Comparison of ENCODE assay signal across 8 cellular contexts in the genomic region with DNA sequence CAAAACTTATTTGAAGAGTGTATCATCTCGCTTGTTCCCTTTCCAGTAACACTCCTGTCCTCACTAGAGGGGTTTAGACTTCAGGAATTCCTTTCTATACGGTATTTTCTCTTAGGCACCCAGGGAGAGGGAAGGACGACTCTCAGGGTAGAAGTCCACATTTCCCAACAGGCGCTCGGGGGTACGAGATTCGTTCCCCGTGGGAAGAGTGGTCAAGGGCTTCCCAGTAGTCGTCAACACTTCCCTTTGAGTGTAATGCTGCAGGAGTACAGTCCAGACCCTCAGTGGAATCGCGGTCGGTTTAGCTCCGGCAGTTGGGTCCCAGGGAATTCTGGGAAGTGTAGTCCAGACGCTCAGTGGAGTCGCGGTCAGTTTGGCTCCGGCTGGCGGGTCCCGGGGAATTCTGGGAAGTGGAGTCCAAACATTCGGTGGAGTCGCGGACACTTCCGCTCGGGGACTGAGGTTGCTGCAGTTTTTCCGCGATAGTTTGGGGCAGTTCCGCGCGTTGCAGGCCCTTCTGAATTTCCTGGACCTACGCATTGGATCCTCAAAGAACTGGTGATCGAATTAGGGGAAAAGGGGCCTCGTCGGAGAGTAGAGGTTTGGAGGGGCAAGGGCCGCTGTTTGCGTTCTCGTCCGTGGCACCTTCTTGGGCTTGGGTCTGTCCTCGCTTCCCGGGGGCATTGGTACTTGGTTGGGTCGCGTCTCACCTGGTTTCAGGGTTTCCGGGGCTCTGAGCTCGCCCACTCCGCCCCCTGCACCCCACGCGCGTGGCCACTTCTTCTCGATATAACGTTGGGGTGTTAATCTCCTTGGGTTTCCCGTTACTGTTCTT. TPM values are rescaled to one million over a fixed set of nuclear protein-coding genes. Genes with fewer than 3 reads are reported as not detected.
DNase-seq lines count a peak whose midpoint lies in the region; ATAC-seq and TF ChIP-seq lines count a peak whose summit lies in the region.

Gene ZNF224, plus strand, starts transcription at position 431 of the 835 bp plus-strand sequence. CDS start 3,513 bp downstream, outside the sequence.

- TF ChIP-seq CTCF in WTC11 (IDR thresholded peaks at IDR 0.05) = no peak
- no peak for TF ChIP-seq CTCF in spleen (IDR thresholded peaks at IDR 0.05 in 8 of 11, conservative IDR thresholded peaks at IDR 0.05 in 3 of 11)

- POLR2A ChIA-PET in WTC11 (lab: Charles Lee) = interaction anchor here (1.0 kb wide), 1 partner anchor 18 kb away, joined by 3 read pairs; no protein-coding TSS in a partner anchor

- intact Hi-C loops in spleen (cut with DNase I; ENCODE audit: low total_unique reads) = loop anchor here (10.0 kb wide), 1 partner anchor 89 kb away; the partner anchor contains the start of gene ZNF230

- H3K4me3 Mint-ChIP-seq in WTC11 (peak within 1 kb of the TSS; percentile 98), immature natural killer cell (peak within 1 kb of the TSS; percentile 98 to 99 (median 98))

- CTCF ChIA-PET in WTC11 (lab: Charles Lee) = no interaction called here

- WGBS in spleen, 5 donors = 0 to 1% (median 0%) methylated on average over 35 to 50 of the region's 50 CpGs

- ATAC-seq in GM18868 (IDR thresholded peaks at IDR 0.05; ENCODE audit: unreplicated experiment) = peak; percentile 85
- peak; percentile 84 for ATAC-seq in HG03135 (IDR thresholded peaks at IDR 0.05; ENCODE audit: unreplicated experiment)
- ATAC-seq in WTC11 = peak; percentile 99

- peaks cover 0 to 30% (median 21%) of the 10 kb centered on the region in 6 donors for H3K36me3 ChIP-seq in spleen

- no peak for TF ChIP-seq POLR2A in spleen (IDR thresholded peaks at IDR 0.05)

- H3K27me3 Mint-ChIP-seq in WTC11 (ENCODE audit: low read depth) (no peaks in the 10 kb centered on the region; the same call in 1 of the 2 replicates), immature natural killer cell (ENCODE audit: low read depth in 3 of 3) (peaks cover 0 to 5% (median 3%) of the 10 kb centered on the region in 3 donors)

- H3K36me3 Mint-ChIP-seq in WTC11 (peaks cover 8% of the 10 kb centered on the region), immature natural killer cell (peaks cover 14 to 21% (median 19%) of the 10 kb centered on the region in 3 donors)

- H3K4me1 ChIP-seq in spleen = peaks cover 8 to 31% (median 24%) of the 10 kb centered on the region in 6 donors

- H3K9me3 Mint-ChIP-seq in WTC11 (no peaks in the 10 kb centered on the region), immature natural killer cell (no peaks in the 10 kb centered on the region)

- DNase-seq in 8988T = peak; percentile 42
- DNase-seq in NCI-H2227 (lab: John Stamatoyannopoulos, UW; ENCODE audit: unreplicated experiment) = peak; percentile 91
- DNase-seq in WTC11 (ENCODE audit: low spot score) = peak; percentile 90
- peak; percentile 31 to 95 (median 87) for DNase-seq in caudate nucleus (lab: John Stamatoyannopoulos, UW)
- DNase-seq in immature natural killer cell = peak; percentile 78 to 83 (median 82)
- DNase-seq in spleen = peak; percentile 95

- no peaks in the 10 kb centered on the region for H3K27me3 ChIP-seq in spleen (replicated peaks in 1 of 7)

- H3K27ac Mint-ChIP-seq in WTC11 = peak within 1 kb of the TSS; percentile 81
- peak within 1 kb of the TSS; percentile 82 to 95 (median 92) for H3K27ac Mint-ChIP-seq in immature natural killer cell

- H3K4me3 ChIP-seq in spleen = peak within 1 kb of the TSS; percentile 70 to 94 (median 88)

- H3K27ac ChIP-seq in caudate nucleus (ENCODE audit: low read depth, low read length) = peak within 1 kb of the TSS; percentile 44
- H3K27ac ChIP-seq in spleen = peak within 1 kb of the TSS; percentile 69 to 88 (median 82)

- H3K9me3 ChIP-seq in spleen = peaks cover 0 to 3% (median 0%) of the 10 kb centered on the region in 8 donors

- H3K4me1 Mint-ChIP-seq in WTC11 (peaks cover 6% of the 10 kb centered on the region), immature natural killer cell (peaks cover 29 to 42% of the 10 kb centered on the region in 2 donors)

TF ChIP-seq in WTC11, 78 proteins besides CTCF, POLR2A, EP300 and RAD21 (continues in another document):
- no peak for TF ChIP-seq TEAD4 (CRISPR knock-in tag; IDR thresholded peaks at IDR 0.05)
- peak; percentile 49; the same call in 1 of the 2 replicates for TF ChIP-seq FOXK1 (CRISPR knock-in tag; IDR thresholded peaks at IDR 0.05)
- TF ChIP-seq GRHL2 (CRISPR knock-in tag; IDR thresholded peaks at IDR 0.05; ENCODE audit: insufficient replicate concordance, severe bottlenecking) = no peak
- TF ChIP-seq, protein P1, sequence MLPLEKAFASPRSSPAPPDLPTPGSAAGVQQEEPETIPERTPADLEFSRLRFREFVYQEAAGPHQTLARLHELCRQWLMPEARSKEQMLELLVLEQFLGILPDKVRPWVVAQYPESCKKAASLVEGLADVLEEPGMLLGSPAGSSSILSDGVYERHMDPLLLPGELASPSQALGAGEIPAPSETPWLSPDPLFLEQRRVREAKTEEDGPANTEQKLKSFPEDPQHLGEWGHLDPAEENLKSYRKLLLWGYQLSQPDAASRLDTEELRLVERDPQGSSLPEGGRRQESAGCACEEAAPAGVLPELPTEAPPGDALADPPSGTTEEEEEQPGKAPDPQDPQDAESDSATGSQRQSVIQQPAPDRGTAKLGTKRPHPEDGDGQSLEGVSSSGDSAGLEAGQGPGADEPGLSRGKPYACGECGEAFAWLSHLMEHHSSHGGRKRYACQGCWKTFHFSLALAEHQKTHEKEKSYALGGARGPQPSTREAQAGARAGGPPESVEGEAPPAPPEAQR (CRISPR knock-in tag; IDR thresholded peaks at IDR 0.05) = no peak
- no peak for TF ChIP-seq ATF6 (CRISPR knock-in tag; IDR thresholded peaks at IDR 0.05)
- TF ChIP-seq AR (CRISPR knock-in tag; IDR thresholded peaks at IDR 0.05) = no peak
- TF ChIP-seq TP53 (CRISPR knock-in tag; IDR thresholded peaks at IDR 0.05) = no peak
- peak; percentile 45; the same call in 1 of the 2 replicates for TF ChIP-seq GABPB1 (CRISPR knock-in tag; IDR thresholded peaks at IDR 0.05)
- TF ChIP-seq SP1 (CRISPR knock-in tag; conservative IDR thresholded peaks at IDR 0.05) = no peak
- TF ChIP-seq GTF2I (CRISPR knock-in tag; conservative IDR thresholded peaks at IDR 0.05) = no peak
- 0 out of 2 replicates have a peak, but pooled peaks have one; percentile 10 for TF ChIP-seq CREM (CRISPR knock-in tag; IDR thresholded peaks at IDR 0.05)
- no peak for TF ChIP-seq ZNF671 (CRISPR knock-in tag; IDR thresholded peaks at IDR 0.05)
- TF ChIP-seq FOXJ3 (CRISPR knock-in tag; IDR thresholded peaks at IDR 0.05; ENCODE audit: borderline replicate concordance) = no peak
- TF ChIP-seq OVOL2 (CRISPR knock-in tag; IDR thresholded peaks at IDR 0.05; ENCODE audit: borderline replicate concordance) = no peak
- no peak for TF ChIP-seq IRF2 (CRISPR knock-in tag; IDR thresholded peaks at IDR 0.05; ENCODE audit: borderline replicate concordance, low read depth)

RNA-seq across cellular contexts. Expression of gene ZNF224, which starts in this region (rescaled TPM):
- total RNA-seq in WTC11 (2021) (12.4 to 14.8 TPM (median 13.7 TPM) in 3 replicates), spleen (10 to 100 TPM; 39.4 to 61.8 (median 49.8) TPM)
- polyA plus RNA-seq in immature natural killer cell (10 to 100 TPM in 1 of 3 donors, 1 to 10 TPM in 2; 5.8 to 11.6 (median 7.2) TPM), spleen (10 to 100 TPM; 15.9 to 26.6 (median 22.6) TPM)

Comparison
In these comparisons a context has a peak if more than half of its experiments do, and no peak if none do; other contexts are left out.
1. Peak in every context shown above with its lines: DNase-seq, ATAC-seq, H3K4me3 ChIP-seq and H3K27ac ChIP-seq.
2. DNase-seq: peak in every context shown above with its lines; median percentile 95 in spleen; 91 in NCI-H2227; 90 in WTC11; 87 in caudate nucleus; 82 in immature natural killer cell; 42 in 8988T.